ENCODE assay signal across 16 cellular contexts in genomic region chr20:17580905-17581304, GRCh38. TPM values are rescaled to one million over a fixed set of nuclear protein-coding genes. Genes with fewer than 3 reads are reported as not detected.
A peak's percentile ranks its signal among the peaks of the same experiment; 100 is the strongest.
DNase-seq lines count a peak whose midpoint lies in the region; ATAC-seq and TF ChIP-seq lines count a peak whose summit lies in the region.
"Had no signal": no experiment of that assay in that cellular context is flagged by ENCODE, and none has a peak within 500 bp of the region (broad histone marks: within the 10 kb centered on the region; RNA-seq: fewer than 3 reads in every experiment).

No MANE protein-coding gene starts in this region.

- H3K9me3 Mint-ChIP-seq in natural killer cell, result no peaks in the 10 kb centered on the region

- POLR2A ChIA-PET in Panc1 (lab: Charles Lee), result no interaction called here

- DNase-seq in Panc1 (ENCODE audit: low read depth, low spot score), result no peak
- no peak for DNase-seq in epithelial cell of prostate (ENCODE audit: low read depth, low spot score)
- no peak for DNase-seq in natural killer cell
- no peak for DNase-seq in thoracic aorta (ENCODE audit: low spot score)
- DNase-seq in OCI-M2 (lab: John Stamatoyannopoulos, UW; ENCODE audit: unreplicated experiment), result no peak
- no peak for DNase-seq in posterior vena cava (ENCODE audit: low spot score)
- DNase-seq in HAP-1 (ENCODE audit: low spot score in 2 of 2), result no peak
- DNase-seq: DMS53, HCEC 1CT, NCI-H146, NCI-H345, NCI-H526 treated with DMSO at 0.1 percent for 48 hours had no signal

- H3K27ac ChIP-seq in Panc1 (ENCODE audit: low read length), result no peak overlapping the region
- H3K27ac ChIP-seq in epithelial cell of prostate, result peak overlapping the region; percentile 53
- H3K27ac ChIP-seq in thoracic aorta, result peak overlapping the region in 1 of 2 donors; percentile 33
- H3K27ac ChIP-seq: BLaER1 treated with 17β-estradiol and CSF1 and Interleukin-3, amounts not matched to agents 10 nM and 100 nM had no signal

- H3K4me3 Mint-ChIP-seq in natural killer cell, result peak overlapping the region; percentile 38

- H3K9me3 ChIP-seq in Panc1 (ENCODE audit: control insufficient read depth, insufficient read depth, low read depth, low read length), result no peaks in the 10 kb centered on the region
- no peaks in the 10 kb centered on the region for H3K9me3 ChIP-seq in thoracic aorta
- no peaks in the 10 kb centered on the region for H3K9me3 ChIP-seq in HAP-1

- no peaks in the 10 kb centered on the region for H3K36me3 ChIP-seq in Panc1 (ENCODE audit: control insufficient read depth, insufficient read depth, low read length)
- H3K36me3 ChIP-seq in thoracic aorta, result peaks cover 13% of the 10 kb centered on the region
- no peaks in the 10 kb centered on the region for H3K36me3 ChIP-seq in HAP-1 (replicated peaks)

- no peaks in the 10 kb centered on the region for H3K36me3 Mint-ChIP-seq in natural killer cell

- in situ Hi-C loops in Panc1 (cut with HindIII; ENCODE audit: low pct_unique_long_range_greater_than_20kb, low sequenced_read_pairs), result no loop called here
- in situ Hi-C loops in HAP-1 (cut with MboI; ENCODE audit: low sequenced_read_pairs), result no loop called here

- intact Hi-C loops in Panc1 (cut with micrococcal nuclease; ENCODE audit: unreplicated experiment), result no loop called here
- intact Hi-C loops in natural killer cell (cut with micrococcal nuclease), result no loop called here
- intact Hi-C loops in posterior vena cava (cut with DNase I), result no loop called here

- TF ChIP-seq CTCF in Panc1 (IDR thresholded peaks at IDR 0.05) (no peak), natural killer cell (IDR thresholded peaks at IDR 0.05) (no peak), thoracic aorta (IDR thresholded peaks at IDR 0.05) (no peak)

- ATAC-seq in Panc1 (0 out of 2 replicates have a peak, but pooled peaks have one; percentile 14), natural killer cell (peak; percentile 89 to 95 (median 91)), thoracic aorta (ENCODE audit: insufficient number of reproducible peaks, low FRiP score, low read depth) (no peak), HG03571 (IDR thresholded peaks at IDR 0.05; ENCODE audit: unreplicated experiment) (no peak)
- ATAC-seq: K562 had no signal

- CTCF ChIA-PET in Panc1 (lab: Charles Lee), result no interaction called here

- BruUV-seq in Panc1 (replicated peaks; lab: Mats Ljungman, UMichigan), result no TSS peak

- H3K27me3 ChIP-seq in Panc1 (ENCODE audit: control insufficient read depth, insufficient read depth, low read length), result no peaks in the 10 kb centered on the region
- no peaks in the 10 kb centered on the region for H3K27me3 ChIP-seq in thoracic aorta (replicated peaks; ENCODE audit: insufficient read depth)
- no peaks in the 10 kb centered on the region for H3K27me3 ChIP-seq in HAP-1 (ENCODE audit: low read depth)
- H3K27me3 ChIP-seq: BLaER1 treated with 17β-estradiol and CSF1 and Interleukin-3, amounts not matched to agents 10 nM and 100 nM had no signal

- H3K4me1 ChIP-seq in Panc1 (ENCODE audit: control insufficient read depth, insufficient read depth, low read length), result peaks cover 13% of the 10 kb centered on the region
- peaks cover 77 to 82% of the 10 kb centered on the region in 2 donors for H3K4me1 ChIP-seq in thoracic aorta (ENCODE audit: control insufficient read depth in 1 of 2, low read depth in 2 of 2)
- H3K4me1 ChIP-seq in HAP-1, result peaks cover 29% of the 10 kb centered on the region

- no peak overlapping the region for H3K4me3 ChIP-seq in Panc1 (ENCODE audit: low read depth in 2 of 2, low read length in 2 of 2)
- H3K4me3 ChIP-seq in thoracic aorta, result peak overlapping the region; percentile 52
- no peak overlapping the region for H3K4me3 ChIP-seq in HAP-1
- H3K4me3 ChIP-seq: BLaER1 treated with 17β-estradiol and CSF1 and Interleukin-3, amounts not matched to agents 10 nM and 100 nM; K562 had no signal

- peaks cover 39 to 45% of the 10 kb centered on the region in 2 donors for H3K4me1 Mint-ChIP-seq in natural killer cell

- peak overlapping the region; percentile 62 to 68 for H3K27ac Mint-ChIP-seq in natural killer cell

- H3K27me3 Mint-ChIP-seq in natural killer cell (ENCODE audit: low read depth in 2 of 2), result no peaks in the 10 kb centered on the region

RNA-seq across cellular contexts. Expression of gene DSTN, which starts 11.0 kb away (rescaled TPM):
- total RNA-seq in Panc1 (2021; ENCODE audit: unreplicated experiment), result 412 TPM
- 381 TPM for polyA plus RNA-seq in Panc1 (2012; ENCODE audit: insufficient read length)
- total RNA-seq in natural killer cell, result 10 to 100 TPM; 47.5 to 73.5 (median 70.0) TPM
- 1,000 to 10,000 TPM; 1,342 to 1,977 TPM for total RNA-seq in thoracic aorta
- 1,000 to 10,000 TPM; 1,245 to 1,338 TPM for total RNA-seq in posterior vena cava

RNA-seq across cellular contexts. Expression of gene BFSP1, which starts 49.7 kb away (rescaled TPM):
- total RNA-seq in Panc1 (2021; ENCODE audit: unreplicated experiment), result 6.9 TPM
- polyA plus RNA-seq in Panc1 (2012; ENCODE audit: insufficient read length), result 5.2 TPM
- 1 to 10 TPM; 2.7 to 7.3 (median 3.7) TPM for total RNA-seq in natural killer cell
- 1 to 10 TPM; 2.4 to 3.0 TPM for total RNA-seq in thoracic aorta
- under 1 TPM; 0.67 to 0.93 TPM for total RNA-seq in posterior vena cava
- total RNA-seq: OCI-LY7 had no signal

Comparison
In these comparisons a context has a peak if more than half of its experiments do, and no peak if none do; other contexts are left out.
1. ATAC-seq: peak in Panc1 (single experiment) and natural killer cell (3 of 3); none in thoracic aorta (single experiment) and HG03571 (single experiment).